8 cellular contexts compared by ENCODE assay signal in genomic region chr1:39268112-39268581, GRCh38.
DNase-seq lines count a peak whose midpoint lies in the region; ATAC-seq and TF ChIP-seq lines count a peak whose summit lies in the region.

No MANE protein-coding gene starts in this region.

- peak; percentile 54 for ATAC-seq in CD8-positive, alpha-beta T cell
- peak; percentile 84 for ATAC-seq in effector memory CD8-positive, alpha-beta T cell (replicated peaks)
- ATAC-seq in memory B cell (ENCODE audit: low read depth): peak; percentile 23
- ATAC-seq in GM18498 (IDR thresholded peaks at IDR 0.05; ENCODE audit: unreplicated experiment): no peak

- H3K27ac Mint-ChIP-seq in CD8-positive, alpha-beta T cell: peak overlapping the region; percentile 60
- H3K27ac Mint-ChIP-seq in HFFc6: peak overlapping the region; percentile 96
- peak overlapping the region; percentile 30 to 97 for H3K27ac Mint-ChIP-seq in effector memory CD8-positive, alpha-beta T cell
- peak overlapping the region; percentile 81 for H3K27ac Mint-ChIP-seq in memory B cell

- H3K27ac ChIP-seq in CD8-positive, alpha-beta T cell (ENCODE audit: low read depth, low read length): no peak overlapping the region
- H3K27ac ChIP-seq in thyroid gland: peak overlapping the region; percentile 14 to 89 (median 78)

- H3K27me3 ChIP-seq in CD8-positive, alpha-beta T cell (ENCODE audit: insufficient read depth, low read length): no peaks in the 10 kb centered on the region
- no peaks in the 10 kb centered on the region for H3K27me3 ChIP-seq in thyroid gland

- DNase-seq in CD8-positive, alpha-beta T cell: peak in 1 of 7 experiments; percentile 21
- DNase-seq in HFFc6 (peak; percentile 82), SHP77 treated with DMSO at 0.1 percent for 48 hours (lab: John Stamatoyannopoulos, UW) (peak; percentile 78), memory B cell (ENCODE audit: low spot score in 2 of 2) (no peak), thyroid gland (peak; percentile 56 to 67)
- no peak for DNase-seq in effector memory CD8-positive, alpha-beta T cell
- no peak for DNase-seq in effector CD4-positive, alpha-beta T cell

- CTCF ChIA-PET in CD8-positive, alpha-beta T cell (lab: Charles Lee): interaction anchor here (1.6 to 7.1 kb wide), 5 partner anchors 10 to 271 kb away, joined by 5 to 71 read pairs (median 10); no protein-coding TSS in a partner anchor

- WGBS in thyroid gland, 2 donors: 6 to 12% methylated on average over 8 of the region's 8 CpGs

- no peaks in the 10 kb centered on the region for H3K9me3 ChIP-seq in CD8-positive, alpha-beta T cell (ENCODE audit: low read length)
- H3K9me3 ChIP-seq in thyroid gland: no peaks in the 10 kb centered on the region

- no peaks in the 10 kb centered on the region for H3K36me3 ChIP-seq in CD8-positive, alpha-beta T cell (ENCODE audit: insufficient read depth, low read length)
- no peaks in the 10 kb centered on the region for H3K36me3 ChIP-seq in thyroid gland

- H3K4me1 Mint-ChIP-seq in CD8-positive, alpha-beta T cell (ENCODE audit: low read depth): peaks cover 82% of the 10 kb centered on the region
- H3K4me1 Mint-ChIP-seq in HFFc6 (ENCODE audit: low read depth) (peaks cover 61% of the 10 kb centered on the region), memory B cell (peaks cover 51% of the 10 kb centered on the region)
- peaks cover 49 to 75% of the 10 kb centered on the region in 2 donors for H3K4me1 Mint-ChIP-seq in effector memory CD8-positive, alpha-beta T cell (ENCODE audit: low read depth in 2 of 2)

- no peak for TF ChIP-seq CTCF in CD8-positive, alpha-beta T cell (IDR thresholded peaks at IDR 0.05)
- TF ChIP-seq CTCF in HFFc6 (IDR thresholded peaks at IDR 0.05): no peak
- no peak for TF ChIP-seq CTCF in thyroid gland (IDR thresholded peaks at IDR 0.05)

- H3K36me3 Mint-ChIP-seq in CD8-positive, alpha-beta T cell: peaks cover 42% of the 10 kb centered on the region
- H3K36me3 Mint-ChIP-seq in HFFc6 (ENCODE audit: low read depth): peaks cover 6% of the 10 kb centered on the region
- peaks cover 12% of the 10 kb centered on the region for H3K36me3 Mint-ChIP-seq in effector memory CD8-positive, alpha-beta T cell (ENCODE audit: insufficient read depth)
- peaks cover 5% of the 10 kb centered on the region for H3K36me3 Mint-ChIP-seq in memory B cell

- peak overlapping the region; percentile 61 for H3K4me3 Mint-ChIP-seq in CD8-positive, alpha-beta T cell
- H3K4me3 Mint-ChIP-seq in HFFc6 (peak overlapping the region; percentile 86), memory B cell (peak overlapping the region; percentile 80)
- peak overlapping the region; percentile 62 to 78 for H3K4me3 Mint-ChIP-seq in effector memory CD8-positive, alpha-beta T cell

- POLR2A ChIA-PET in CD8-positive, alpha-beta T cell (lab: Charles Lee): interaction anchor here (0.6 to 1.3 kb wide), 3 partner anchors 8 to 21 kb away, joined by 3 to 4 read pairs (median 3); no protein-coding TSS in a partner anchor

- no peaks in the 10 kb centered on the region for H3K9me3 Mint-ChIP-seq in CD8-positive, alpha-beta T cell
- H3K9me3 Mint-ChIP-seq in HFFc6 (no peaks in the 10 kb centered on the region), memory B cell (no peaks in the 10 kb centered on the region)
- no peaks in the 10 kb centered on the region for H3K9me3 Mint-ChIP-seq in effector memory CD8-positive, alpha-beta T cell

- peak in 1 of 2 donors; percentile 60 for TF ChIP-seq POLR2A in thyroid gland (IDR thresholded peaks at IDR 0.05)

- H3K27me3 Mint-ChIP-seq in CD8-positive, alpha-beta T cell (ENCODE audit: low read depth): no peaks in the 10 kb centered on the region
- H3K27me3 Mint-ChIP-seq in HFFc6 (ENCODE audit: insufficient read depth): peaks cover 2% of the 10 kb centered on the region; the same call in 1 of the 2 replicates
- no peaks in the 10 kb centered on the region for H3K27me3 Mint-ChIP-seq in effector memory CD8-positive, alpha-beta T cell
- H3K27me3 Mint-ChIP-seq in memory B cell: no peaks in the 10 kb centered on the region

- H3K4me1 ChIP-seq in CD8-positive, alpha-beta T cell (ENCODE audit: insufficient read depth, low read length): peaks cover 22% of the 10 kb centered on the region
- H3K4me1 ChIP-seq in thyroid gland: peaks cover 14 to 33% of the 10 kb centered on the region in 2 donors

- intact Hi-C loops in CD8-positive, alpha-beta T cell (cut with DNase I, micrococcal nuclease): loop anchor here in 1 of 2 experiments (10.0 kb wide), 1 partner anchor 137 kb away; no protein-coding TSS in a partner anchor
- intact Hi-C loops in thyroid gland (cut with DNase I): no loop called here

- no peak overlapping the region for H3K4me3 ChIP-seq in CD8-positive, alpha-beta T cell (ENCODE audit: low read depth, low read length)
- peak overlapping the region in 1 of 3 donors; percentile 5 for H3K4me3 ChIP-seq in thyroid gland (replicated peaks in 1 of 3)

Comparison
In these comparisons a context has a peak if more than half of its experiments do, and no peak if none do; other contexts are left out.
1. DNase-seq: peak in HFFc6 (single experiment), SHP77 treated with DMSO at 0.1 percent for 48 hours (single experiment) and thyroid gland (2 of 2); none in effector memory CD8-positive, alpha-beta T cell (0 of 3), memory B cell (0 of 2) and effector CD4-positive, alpha-beta T cell (single experiment).
2. Peak in every context shown above with its lines, with median percentiles within 50 percentile points of each other: H3K27ac Mint-ChIP-seq and H3K4me3 Mint-ChIP-seq.